In the genomic region with DNA sequence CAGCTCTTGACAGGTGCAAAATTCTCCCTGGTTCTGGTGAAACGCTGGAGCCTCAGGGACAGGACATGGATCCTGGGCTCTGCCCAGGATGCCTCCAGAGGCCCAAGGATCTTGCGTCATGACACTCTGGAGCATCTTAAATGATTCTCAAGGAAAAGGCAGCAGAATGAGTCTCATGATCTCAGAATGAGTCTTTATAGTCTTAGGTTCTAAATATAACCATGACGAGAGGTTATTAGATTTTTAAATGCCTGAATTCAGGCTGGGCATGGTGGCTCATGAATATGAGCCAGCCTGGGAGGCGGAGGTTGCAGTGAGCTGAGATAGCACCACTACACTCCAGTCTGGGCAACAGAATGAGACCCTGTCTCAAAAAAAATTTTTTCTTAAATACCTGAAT, we compare ENCODE assay signal across 1 cellular context.
TF ChIP-seq lines count a peak whose summit lies in the region.

No MANE protein-coding gene starts in this region.

TF ChIP-seq in WTC11, 78 proteins besides CTCF, POLR2A, EP300 and RAD21 (continued from another document):
- no peak for TF ChIP-seq ARID4B (CRISPR knock-in tag; IDR thresholded peaks at IDR 0.05; ENCODE audit: borderline replicate concordance)
- TF ChIP-seq, protein P1, sequence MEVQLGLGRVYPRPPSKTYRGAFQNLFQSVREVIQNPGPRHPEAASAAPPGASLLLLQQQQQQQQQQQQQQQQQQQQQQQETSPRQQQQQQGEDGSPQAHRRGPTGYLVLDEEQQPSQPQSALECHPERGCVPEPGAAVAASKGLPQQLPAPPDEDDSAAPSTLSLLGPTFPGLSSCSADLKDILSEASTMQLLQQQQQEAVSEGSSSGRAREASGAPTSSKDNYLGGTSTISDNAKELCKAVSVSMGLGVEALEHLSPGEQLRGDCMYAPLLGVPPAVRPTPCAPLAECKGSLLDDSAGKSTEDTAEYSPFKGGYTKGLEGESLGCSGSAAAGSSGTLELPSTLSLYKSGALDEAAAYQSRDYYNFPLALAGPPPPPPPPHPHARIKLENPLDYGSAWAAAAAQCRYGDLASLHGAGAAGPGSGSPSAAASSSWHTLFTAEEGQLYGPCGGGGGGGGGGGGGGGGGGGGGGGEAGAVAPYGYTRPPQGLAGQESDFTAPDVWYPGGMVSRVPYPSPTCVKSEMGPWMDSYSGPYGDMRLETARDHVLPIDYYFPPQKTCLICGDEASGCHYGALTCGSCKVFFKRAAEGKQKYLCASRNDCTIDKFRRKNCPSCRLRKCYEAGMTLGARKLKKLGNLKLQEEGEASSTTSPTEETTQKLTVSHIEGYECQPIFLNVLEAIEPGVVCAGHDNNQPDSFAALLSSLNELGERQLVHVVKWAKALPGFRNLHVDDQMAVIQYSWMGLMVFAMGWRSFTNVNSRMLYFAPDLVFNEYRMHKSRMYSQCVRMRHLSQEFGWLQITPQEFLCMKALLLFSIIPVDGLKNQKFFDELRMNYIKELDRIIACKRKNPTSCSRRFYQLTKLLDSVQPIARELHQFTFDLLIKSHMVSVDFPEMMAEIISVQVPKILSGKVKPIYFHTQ (CRISPR knock-in tag; IDR thresholded peaks at IDR 0.05) = no peak
- no peak for TF ChIP-seq E2F5 (CRISPR knock-in tag; IDR thresholded peaks at IDR 0.05)
- no peak for TF ChIP-seq ZNF532 (CRISPR knock-in tag; IDR thresholded peaks at IDR 0.05; ENCODE audit: borderline replicate concordance)
- TF ChIP-seq, protein P2, sequence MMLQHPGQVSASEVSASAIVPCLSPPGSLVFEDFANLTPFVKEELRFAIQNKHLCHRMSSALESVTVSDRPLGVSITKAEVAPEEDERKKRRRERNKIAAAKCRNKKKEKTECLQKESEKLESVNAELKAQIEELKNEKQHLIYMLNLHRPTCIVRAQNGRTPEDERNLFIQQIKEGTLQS (CRISPR knock-in tag; conservative IDR thresholded peaks at IDR 0.05) = no peak
